ENCODE assay signal across 8 cellular contexts in the genomic region with DNA sequence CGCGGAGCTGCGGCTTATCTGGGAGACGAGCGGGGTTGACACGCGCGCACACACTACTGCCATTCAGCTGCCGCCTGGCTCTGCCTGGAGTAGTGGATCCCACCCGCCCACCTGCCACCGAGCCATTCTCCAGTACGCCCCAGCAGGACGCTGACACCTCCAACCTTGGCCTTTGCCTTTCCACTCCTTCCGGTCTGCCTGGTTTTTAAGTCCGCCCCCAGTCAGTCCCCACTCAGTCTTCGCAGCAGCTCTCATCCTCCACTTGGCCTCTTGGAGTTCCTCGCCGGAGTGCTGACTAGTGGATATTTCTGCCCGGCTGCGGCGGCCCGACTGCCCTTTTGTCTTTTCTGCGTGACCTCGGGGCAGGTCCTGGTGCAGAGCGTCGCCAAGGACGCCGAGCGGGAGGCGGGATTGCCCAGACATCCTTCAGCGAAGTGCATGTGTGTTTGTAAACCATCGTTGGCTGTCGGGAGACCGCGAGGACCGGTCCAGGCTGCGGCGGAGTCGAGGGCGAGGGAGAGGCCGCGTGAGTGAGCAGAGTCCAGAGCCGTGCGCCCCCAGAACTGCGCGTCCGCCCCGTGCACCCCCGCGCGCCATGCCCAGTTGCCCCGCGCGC. TPM values are rescaled to one million over a fixed set of nuclear protein-coding genes. Genes with fewer than 3 reads are reported as not detected.
DNase-seq lines count a peak whose midpoint lies in the region; ATAC-seq and TF ChIP-seq lines count a peak whose summit lies in the region.

No MANE protein-coding gene starts in this region.

- H3K27ac ChIP-seq in GM23338 (ENCODE audit: low read depth): no peak overlapping the region

- H3K4me1 Mint-ChIP-seq in GM23338: peaks cover 35% of the 10 kb centered on the region
- H3K4me1 Mint-ChIP-seq in activated T-helper 2 cell treated with anti-CD3 and anti-CD28 coated beads, Interferon-gamma antibody, Interleukin-2, Interleukin-4, amounts not matched to agents 10 μg/mL and 5 μg/mL and 100 μg/mL, durations not matched to agents 14 hours and 24 hours and 36 hours (ENCODE audit: low read depth): peaks cover 5% of the 10 kb centered on the region
- H3K4me1 Mint-ChIP-seq in stimulated activated effector memory CD8-positive, alpha-beta T cell treated with anti-CD3 and anti-CD28 coated beads, Interleukin-12 subunit alpha, Interleukin-12 subunit beta, amount 100 ng/mL, for 72 hours: no peaks in the 10 kb centered on the region

- H3K4me1 ChIP-seq in GM23338 (ENCODE audit: insufficient read depth): peaks cover 37% of the 10 kb centered on the region

- peaks cover 3% of the 10 kb centered on the region; the same call in 1 of the 2 replicates for H4K20me1 ChIP-seq in GM23338 (replicated peaks; ENCODE audit: insufficient read depth)

- peak overlapping the region; percentile 84 for H3K4me2 ChIP-seq in GM23338

- peak; percentile 29 for DNase-seq in AG08395 (ENCODE audit: low spot score)
- peak; percentile 53 for DNase-seq in GM23338 (ENCODE audit: low spot score)
- DNase-seq in activated T-helper 2 cell treated with anti-CD3 and anti-CD28 coated beads, Interferon-gamma antibody, Interleukin-2, Interleukin-4, amounts not matched to agents 10 μg/mL and 5 μg/mL and 100 μg/mL, durations not matched to agents 14 hours and 24 hours and 36 hours (ENCODE audit: low spot score): no peak
- DNase-seq in stimulated activated effector memory CD8-positive, alpha-beta T cell treated with anti-CD3 and anti-CD28 coated beads, Interleukin-12 subunit alpha, Interleukin-12 subunit beta, amount 100 ng/mL, for 72 hours (ENCODE audit: low spot score in 2 of 2): no peak
- no peak for DNase-seq in globus pallidus (ENCODE audit: low spot score)

- no peaks in the 10 kb centered on the region for H3K36me3 ChIP-seq in GM23338 (ENCODE audit: insufficient read depth)

- no peaks in the 10 kb centered on the region for H3K79me2 ChIP-seq in GM23338 (replicated peaks; ENCODE audit: insufficient read depth)

- intact Hi-C loops in activated T-helper 2 cell treated with anti-CD3 and anti-CD28 coated beads, Interferon-gamma antibody, Interleukin-2, Interleukin-4, amounts not matched to agents 10 μg/mL and 5 μg/mL and 100 μg/mL, durations not matched to agents 14 hours and 24 hours and 36 hours (cut with micrococcal nuclease): no loop called here

- H3K36me3 Mint-ChIP-seq in GM23338 (ENCODE audit: low read depth): peaks cover 6% of the 10 kb centered on the region; the same call in 1 of the 3 replicates
- H3K36me3 Mint-ChIP-seq in activated T-helper 2 cell treated with anti-CD3 and anti-CD28 coated beads, Interferon-gamma antibody, Interleukin-2, Interleukin-4, amounts not matched to agents 10 μg/mL and 5 μg/mL and 100 μg/mL, durations not matched to agents 14 hours and 24 hours and 36 hours (ENCODE audit: low read depth): no peaks in the 10 kb centered on the region
- no peaks in the 10 kb centered on the region for H3K36me3 Mint-ChIP-seq in stimulated activated effector memory CD8-positive, alpha-beta T cell treated with anti-CD3 and anti-CD28 coated beads, Interleukin-12 subunit alpha, Interleukin-12 subunit beta, amount 100 ng/mL, for 72 hours

- H3K4me3 ChIP-seq in GM23338: peak overlapping the region; percentile 66
- H3K4me3 ChIP-seq in iPS-11a (ENCODE audit: low read depth, low read length): peak overlapping the region; percentile 47

- no peaks in the 10 kb centered on the region for H3F3A ChIP-seq in GM23338 (replicated peaks; ENCODE audit: low read depth)

- no peaks in the 10 kb centered on the region for H3K9me2 ChIP-seq in GM23338 (ENCODE audit: insufficient read depth)

- H3K27ac Mint-ChIP-seq in GM23338: no peak overlapping the region
- no peak overlapping the region for H3K27ac Mint-ChIP-seq in activated T-helper 2 cell treated with anti-CD3 and anti-CD28 coated beads, Interferon-gamma antibody, Interleukin-2, Interleukin-4, amounts not matched to agents 10 μg/mL and 5 μg/mL and 100 μg/mL, durations not matched to agents 14 hours and 24 hours and 36 hours
- H3K27ac Mint-ChIP-seq in stimulated activated effector memory CD8-positive, alpha-beta T cell treated with anti-CD3 and anti-CD28 coated beads, Interleukin-12 subunit alpha, Interleukin-12 subunit beta, amount 100 ng/mL, for 72 hours: no peak overlapping the region

- peaks cover 78% of the 10 kb centered on the region for H3K27me3 ChIP-seq in GM23338 (ENCODE audit: insufficient read depth)

- peaks cover 6% of the 10 kb centered on the region; the same call in 1 of the 3 replicates for H3K9me3 Mint-ChIP-seq in GM23338
- no peaks in the 10 kb centered on the region for H3K9me3 Mint-ChIP-seq in activated T-helper 2 cell treated with anti-CD3 and anti-CD28 coated beads, Interferon-gamma antibody, Interleukin-2, Interleukin-4, amounts not matched to agents 10 μg/mL and 5 μg/mL and 100 μg/mL, durations not matched to agents 14 hours and 24 hours and 36 hours
- H3K9me3 Mint-ChIP-seq in stimulated activated effector memory CD8-positive, alpha-beta T cell treated with anti-CD3 and anti-CD28 coated beads, Interleukin-12 subunit alpha, Interleukin-12 subunit beta, amount 100 ng/mL, for 72 hours: peaks cover 3% of the 10 kb centered on the region

- ATAC-seq in GM23338 (peak; percentile 8), GM19328 (IDR thresholded peaks at IDR 0.05; ENCODE audit: unreplicated experiment) (no peak), HG02642 (IDR thresholded peaks at IDR 0.05; ENCODE audit: poor library complexity, unreplicated experiment) (no peak)
- no peak for ATAC-seq in stimulated activated effector memory CD8-positive, alpha-beta T cell treated with anti-CD3 and anti-CD28 coated beads, Interleukin-12 subunit alpha, Interleukin-12 subunit beta, amount 100 ng/mL, for 72 hours

- H3K27me3 Mint-ChIP-seq in GM23338 (ENCODE audit: insufficient read depth, low read depth, poor library complexity): peaks cover 60% of the 10 kb centered on the region
- H3K27me3 Mint-ChIP-seq in activated T-helper 2 cell treated with anti-CD3 and anti-CD28 coated beads, Interferon-gamma antibody, Interleukin-2, Interleukin-4, amounts not matched to agents 10 μg/mL and 5 μg/mL and 100 μg/mL, durations not matched to agents 14 hours and 24 hours and 36 hours (ENCODE audit: low read depth): peaks cover 43% of the 10 kb centered on the region

- no peak for TF ChIP-seq CTCF in GM23338 (conservative IDR thresholded peaks at IDR 0.05; ENCODE audit: low read depth in 2 of 2)

- H2AFZ ChIP-seq in GM23338: peak overlapping the region; percentile 79

- peak overlapping the region; percentile 84 for H3K4me3 Mint-ChIP-seq in GM23338
- peak overlapping the region; percentile 57 for H3K4me3 Mint-ChIP-seq in activated T-helper 2 cell treated with anti-CD3 and anti-CD28 coated beads, Interferon-gamma antibody, Interleukin-2, Interleukin-4, amounts not matched to agents 10 μg/mL and 5 μg/mL and 100 μg/mL, durations not matched to agents 14 hours and 24 hours and 36 hours (ENCODE audit: low read depth)
- peak overlapping the region; percentile 17 for H3K4me3 Mint-ChIP-seq in stimulated activated effector memory CD8-positive, alpha-beta T cell treated with anti-CD3 and anti-CD28 coated beads, Interleukin-12 subunit alpha, Interleukin-12 subunit beta, amount 100 ng/mL, for 72 hours

TF ChIP-seq in GM23338, 12 proteins besides CTCF, POLR2A, EP300 and RAD21 (continues in another document):
- TF ChIP-seq EZH2 (IDR thresholded peaks at IDR 0.05; ENCODE audit: low read depth, unreplicated experiment): peak; percentile 85

RNA-seq across cellular contexts. Expression of a gene that starts 1.1 kb away (rescaled TPM):
- total RNA-seq in GM23338 (2014; rRNA removed; shearing (Covaris generic)): 5.6 and 5.7 TPM in 2 replicates
- 4.9 and 5.2 TPM in 2 replicates for polyA plus RNA-seq in GM23338 (2016; fragmentation: Nextera tagmentation; extraction: Ambion mirVana)
- 0.02 and 0.16 TPM in 2 replicates for total RNA-seq in activated T-helper 2 cell treated with anti-CD3 and anti-CD28 coated beads, Interferon-gamma antibody, Interleukin-2, Interleukin-4, amounts not matched to agents 10 μg/mL and 5 μg/mL and 100 μg/mL, durations not matched to agents 14 hours and 24 hours and 36 hours

Comparison
In these comparisons a context has a peak if more than half of its experiments do, and no peak if none do; other contexts are left out.
1. DNase-seq: peak in AG08395 (single experiment) and GM23338 (single experiment); none in activated T-helper 2 cell treated with anti-CD3 and anti-CD28 coated beads, Interferon-gamma antibody, Interleukin-2, Interleukin-4, amounts not matched to agents 10 μg/mL and 5 μg/mL and 100 μg/mL, durations not matched to agents 14 hours and 24 hours and 36 hours (single experiment), stimulated activated effector memory CD8-positive, alpha-beta T cell treated with anti-CD3 and anti-CD28 coated beads, Interleukin-12 subunit alpha, Interleukin-12 subunit beta, amount 100 ng/mL, for 72 hours (0 of 2) and globus pallidus (single experiment).
2. H3K4me3 Mint-ChIP-seq: peak in every context shown above with its lines; median percentile 84 in GM23338; 57 in activated T-helper 2 cell treated with anti-CD3 and anti-CD28 coated beads, Interferon-gamma antibody, Interleukin-2, Interleukin-4, amounts not matched to agents 10 μg/mL and 5 μg/mL and 100 μg/mL, durations not matched to agents 14 hours and 24 hours and 36 hours; 17 in stimulated activated effector memory CD8-positive, alpha-beta T cell treated with anti-CD3 and anti-CD28 coated beads, Interleukin-12 subunit alpha, Interleukin-12 subunit beta, amount 100 ng/mL, for 72 hours.